23 cellular contexts compared by ENCODE assay signal in genomic region chr7:139642283-139642682, GRCh38.
"Had no signal": no experiment of that assay in that cellular context is flagged by ENCODE, and none has a peak within 500 bp of the region (broad histone marks: within the 10 kb centered on the region; RNA-seq: fewer than 3 reads in every experiment).

No MANE protein-coding gene starts in this region.

- H3K27me3 Mint-ChIP-seq: activated B cell treated with CpG ODN at 0.5 μM for 24 hours; activated CD4-positive, alpha-beta T cell treated with anti-CD3 and anti-CD28 coated beads, Interleukin-2, amount 10 ng/mL, durations not matched to agents 7 days and 5 days; T-cell had no signal

- H2AFZ ChIP-seq: hepatocyte had no signal

- H3K9me3 ChIP-seq: adrenal gland, breast epithelium, esophagus muscularis mucosa, neutrophil, pancreas, SK-N-SH, tibial nerve, uterus had no signal

- H3K4me3 Mint-ChIP-seq: activated B cell treated with CpG ODN at 0.5 μM for 24 hours; activated CD4-positive, alpha-beta T cell treated with anti-CD3 and anti-CD28 coated beads, Interleukin-2, amount 10 ng/mL, durations not matched to agents 7 days and 5 days had no signal

- H3K36me3 ChIP-seq: adrenal gland, breast epithelium, pancreas, uterus had no signal

- H3K4me3 ChIP-seq: adrenal gland, breast epithelium, esophagus muscularis mucosa, hepatocyte, pancreas, tibial nerve, uterus had no signal

- H3K9me3 Mint-ChIP-seq: activated B cell treated with CpG ODN at 0.5 μM for 24 hours; activated CD4-positive, alpha-beta T cell treated with anti-CD3 and anti-CD28 coated beads, Interleukin-2, amount 10 ng/mL, durations not matched to agents 7 days and 5 days; T-cell had no signal

- ATAC-seq: pancreas, T-cell had no signal

- H3K27me3 ChIP-seq: adrenal gland, breast epithelium, esophagus muscularis mucosa, hepatocyte, neutrophil, pancreas, tibial nerve, uterus had no signal

- H3K4me2 ChIP-seq: hepatocyte, SK-N-SH had no signal

- H3K9ac ChIP-seq: SK-N-SH had no signal

- H3K27ac Mint-ChIP-seq: activated B cell treated with CpG ODN at 0.5 μM for 24 hours; activated CD4-positive, alpha-beta T cell treated with anti-CD3 and anti-CD28 coated beads, Interleukin-2, amount 10 ng/mL, durations not matched to agents 7 days and 5 days; T-cell had no signal

- DNase-seq: activated B cell treated with CpG ODN at 0.5 μM for 24 hours; activated CD4-positive, alpha-beta T cell treated with anti-CD3 and anti-CD28 coated beads, Interleukin-2, amount 10 ng/mL, durations not matched to agents 7 days and 5 days; activated CD8-positive, alpha-beta memory T cell treated with anti-CD3 and anti-CD28 coated beads, Interleukin-2, amount 50 U/mL, for 4 hours; activated effector memory CD4-positive, alpha-beta T cell treated with anti-CD3 and anti-CD28 coated beads, Interleukin-2, amount 50 U/mL, for 16 hours; activated naive CD4-positive, alpha-beta T cell treated with anti-CD3 and anti-CD28 coated beads, Interleukin-2, amount 50 U/mL, for 16 hours; activated T-cell treated with anti-CD3 and anti-CD28 coated beads, Interleukin-2, amount 50 U/mL, for 48 hours; effector memory CD4-positive, alpha-beta T cell; islet precursor cell; left colon; midbrain; pancreas; SK-N-SH; stimulated activated CD4-positive, alpha-beta T cell treated with anti-CD3 and anti-CD28 coated beads, Interleukin-1b, Interleukin-23, amount 100 ng/mL, for 48 hours; stimulated activated CD8-positive, alpha-beta memory T cell treated with anti-CD3 and anti-CD28 coated beads, Interleukin-4, amount 100 ng/mL, for 48 hours; stimulated activated naive CD4-positive, alpha-beta T cell treated with Interleukin-2 at 50 U/mL for 16 hours; T-cell; uterus had no signal

- H3K4me1 ChIP-seq: breast epithelium, uterus had no signal

- H3K27ac ChIP-seq: adrenal gland, breast epithelium, esophagus muscularis mucosa, hepatocyte, neutrophil, pancreas, tibial nerve, uterus had no signal
